In genomic region chr15:94293411-94294402, GRCh38 we compare ENCODE assay signal across 1 cellular context.
TF ChIP-seq lines count a peak whose summit lies in the region.

No MANE protein-coding gene starts in this region.

TF ChIP-seq in WTC11, 78 proteins besides CTCF, POLR2A, EP300 and RAD21 (continued from another document):
- no peak for TF ChIP-seq USF2 (CRISPR knock-in tag; IDR thresholded peaks at IDR 0.05)
- no peak for TF ChIP-seq NR2C2 (CRISPR knock-in tag; IDR thresholded peaks at IDR 0.05)
- TF ChIP-seq JUN (CRISPR knock-in tag; IDR thresholded peaks at IDR 0.05): no peak
- TF ChIP-seq EMX1 (CRISPR knock-in tag; IDR thresholded peaks at IDR 0.05): no peak
- no peak for TF ChIP-seq TP53 (CRISPR knock-in tag; IDR thresholded peaks at IDR 0.05)
- no peak for TF ChIP-seq IRF1 (CRISPR knock-in tag; IDR thresholded peaks at IDR 0.05)
- TF ChIP-seq ZNF121 (CRISPR knock-in tag; IDR thresholded peaks at IDR 0.05): no peak
- no peak for TF ChIP-seq ZNF532 (CRISPR knock-in tag; IDR thresholded peaks at IDR 0.05; ENCODE audit: borderline replicate concordance)
- no peak for TF ChIP-seq FOXP4 (CRISPR knock-in tag; IDR thresholded peaks at IDR 0.05)
- no peak for TF ChIP-seq FOXP1 (CRISPR knock-in tag; IDR thresholded peaks at IDR 0.05; ENCODE audit: borderline replicate concordance)
- no peak for TF ChIP-seq ATF3 (CRISPR knock-in tag; conservative IDR thresholded peaks at IDR 0.05)
